In the genomic region with DNA sequence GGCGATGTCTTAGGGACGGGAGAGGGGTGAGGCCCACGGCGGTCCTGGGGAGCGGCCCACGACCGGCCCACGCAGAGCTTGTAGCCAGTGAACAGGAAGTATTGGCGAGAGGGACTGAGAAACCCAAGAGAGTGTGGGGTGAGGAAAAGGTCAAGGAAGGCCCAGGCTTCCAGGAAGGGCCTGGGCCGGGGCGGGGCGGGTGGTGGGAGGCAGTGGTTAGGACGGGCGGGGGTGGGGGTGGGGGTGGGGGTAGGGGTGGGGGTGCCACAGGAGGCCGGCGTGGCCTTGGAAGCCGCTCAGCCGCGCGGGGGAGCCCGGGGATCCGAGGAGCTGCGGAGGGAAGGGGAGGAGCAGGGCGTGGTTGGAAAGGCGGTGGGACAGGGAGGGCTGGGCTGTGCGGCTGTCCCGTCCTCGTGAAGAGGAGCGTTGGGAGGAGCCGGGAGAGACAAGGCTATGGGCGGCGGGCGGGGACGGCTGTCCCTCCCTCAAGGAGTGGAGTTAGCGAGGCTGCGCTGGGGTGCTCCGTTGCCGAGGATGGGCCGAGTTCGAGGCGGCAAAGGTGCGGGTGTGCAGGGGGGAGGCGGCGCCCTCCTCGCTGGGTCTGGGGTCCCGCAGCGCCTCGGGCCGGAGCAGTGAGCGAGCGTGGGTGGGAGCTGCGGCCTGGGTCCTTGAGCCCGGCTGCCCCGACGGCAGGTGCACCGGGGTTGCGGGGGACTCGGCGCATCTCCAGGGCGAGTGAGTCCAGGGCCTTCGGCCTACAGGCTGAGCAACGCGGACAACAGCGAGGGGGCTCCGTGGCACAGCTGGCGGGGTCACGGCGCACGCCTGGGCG, we compare ENCODE assay signal across 1 cellular context.
TF ChIP-seq lines count a peak whose summit lies in the region.

No MANE protein-coding gene starts in this region.

TF ChIP-seq in K562, 482 proteins besides CTCF, POLR2A, EP300 and RAD21 (continued from another document and continues in another):
- TF ChIP-seq, protein P1, sequence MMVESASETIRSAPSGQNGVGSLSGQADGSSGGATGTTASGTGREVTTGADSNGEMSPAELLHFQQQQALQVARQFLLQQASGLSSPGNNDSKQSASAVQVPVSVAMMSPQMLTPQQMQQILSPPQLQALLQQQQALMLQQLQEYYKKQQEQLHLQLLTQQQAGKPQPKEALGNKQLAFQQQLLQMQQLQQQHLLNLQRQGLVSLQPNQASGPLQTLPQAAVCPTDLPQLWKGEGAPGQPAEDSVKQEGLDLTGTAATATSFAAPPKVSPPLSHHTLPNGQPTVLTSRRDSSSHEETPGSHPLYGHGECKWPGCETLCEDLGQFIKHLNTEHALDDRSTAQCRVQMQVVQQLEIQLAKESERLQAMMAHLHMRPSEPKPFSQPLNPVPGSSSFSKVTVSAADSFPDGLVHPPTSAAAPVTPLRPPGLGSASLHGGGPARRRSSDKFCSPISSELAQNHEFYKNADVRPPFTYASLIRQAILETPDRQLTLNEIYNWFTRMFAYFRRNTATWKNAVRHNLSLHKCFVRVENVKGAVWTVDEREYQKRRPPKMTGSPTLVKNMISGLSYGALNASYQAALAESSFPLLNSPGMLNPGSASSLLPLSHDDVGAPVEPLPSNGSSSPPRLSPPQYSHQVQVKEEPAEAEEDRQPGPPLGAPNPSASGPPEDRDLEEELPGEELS (CRISPR knock-in tag; IDR thresholded peaks at IDR 0.05; ENCODE audit: borderline replicate concordance): no peak
- 0 out of 2 replicates have a peak, but pooled peaks have one; percentile 2 for TF ChIP-seq POLR2H (tag; IDR thresholded peaks at IDR 0.05; ENCODE audit: low read depth)
- TF ChIP-seq ZNF324 (CRISPR knock-in tag; IDR thresholded peaks at IDR 0.05): no peak
- TF ChIP-seq NCOA1 (IDR thresholded peaks at IDR 0.05; ENCODE audit: low read depth): no peak
- TF ChIP-seq, protein P2, sequence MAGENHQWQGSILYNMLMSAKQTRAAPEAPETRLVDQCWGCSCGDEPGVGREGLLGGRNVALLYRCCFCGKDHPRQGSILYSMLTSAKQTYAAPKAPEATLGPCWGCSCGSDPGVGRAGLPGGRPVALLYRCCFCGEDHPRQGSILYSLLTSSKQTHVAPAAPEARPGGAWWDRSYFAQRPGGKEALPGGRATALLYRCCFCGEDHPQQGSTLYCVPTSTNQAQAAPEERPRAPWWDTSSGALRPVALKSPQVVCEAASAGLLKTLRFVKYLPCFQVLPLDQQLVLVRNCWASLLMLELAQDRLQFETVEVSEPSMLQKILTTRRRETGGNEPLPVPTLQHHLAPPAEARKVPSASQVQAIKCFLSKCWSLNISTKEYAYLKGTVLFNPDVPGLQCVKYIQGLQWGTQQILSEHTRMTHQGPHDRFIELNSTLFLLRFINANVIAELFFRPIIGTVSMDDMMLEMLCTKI (IDR thresholded peaks at IDR 0.05; ENCODE audit: partially characterized antibody): no peak
- no peak for TF ChIP-seq ZNF146 (CRISPR knock-in tag; IDR thresholded peaks at IDR 0.05; ENCODE audit: unreplicated experiment)
- TF ChIP-seq, protein P3, sequence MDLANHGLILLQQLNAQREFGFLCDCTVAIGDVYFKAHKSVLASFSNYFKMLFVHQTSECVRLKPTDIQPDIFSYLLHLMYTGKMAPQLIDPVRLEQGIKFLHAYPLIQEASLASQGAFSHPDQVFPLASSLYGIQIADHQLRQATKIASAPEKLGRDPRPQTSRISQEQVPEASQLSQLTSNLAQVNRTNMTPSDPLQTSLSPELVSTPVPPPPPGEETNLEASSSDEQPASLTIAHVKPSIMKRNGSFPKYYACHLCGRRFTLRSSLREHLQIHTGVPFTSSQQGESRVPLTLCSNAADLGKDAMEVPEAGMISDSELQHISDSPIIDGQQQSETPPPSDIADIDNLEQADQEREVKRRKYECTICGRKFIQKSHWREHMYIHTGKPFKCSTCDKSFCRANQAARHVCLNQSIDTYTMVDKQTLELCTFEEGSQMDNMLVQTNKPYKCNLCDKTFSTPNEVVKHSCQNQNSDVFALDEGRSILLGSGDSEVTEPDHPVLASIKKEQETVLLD (IDR thresholded peaks at IDR 0.05): no peak; the same call in 1 of the 2 replicates
- 0 out of 2 replicates have a peak, but pooled peaks have one; percentile 18 for TF ChIP-seq GABPA (tag; conservative IDR thresholded peaks at IDR 0.05; ENCODE audit: low read depth)
- TF ChIP-seq, protein P4, sequence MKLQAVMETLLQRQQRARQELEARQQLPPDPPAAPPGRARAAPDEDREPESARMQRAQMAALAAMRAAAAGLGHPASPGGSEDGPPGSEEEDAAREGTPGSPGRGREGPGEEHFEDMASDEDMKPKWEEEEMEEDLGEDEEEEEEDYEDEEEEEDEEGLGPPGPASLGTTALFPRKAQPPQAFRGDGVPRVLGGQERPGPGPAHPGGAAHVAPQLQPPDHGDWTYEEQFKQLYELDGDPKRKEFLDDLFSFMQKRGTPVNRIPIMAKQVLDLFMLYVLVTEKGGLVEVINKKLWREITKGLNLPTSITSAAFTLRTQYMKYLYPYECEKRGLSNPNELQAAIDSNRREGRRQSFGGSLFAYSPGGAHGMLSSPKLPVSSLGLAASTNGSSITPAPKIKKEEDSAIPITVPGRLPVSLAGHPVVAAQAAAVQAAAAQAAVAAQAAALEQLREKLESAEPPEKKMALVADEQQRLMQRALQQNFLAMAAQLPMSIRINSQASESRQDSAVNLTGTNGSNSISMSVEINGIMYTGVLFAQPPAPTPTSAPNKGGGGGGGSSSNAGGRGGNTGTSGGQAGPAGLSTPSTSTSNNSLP (IDR thresholded peaks at IDR 0.05; ENCODE audit: borderline replicate concordance, low read depth, low read length): no peak
- no peak for TF ChIP-seq HOXB6 (CRISPR knock-in tag; IDR thresholded peaks at IDR 0.05; ENCODE audit: borderline replicate concordance)
- TF ChIP-seq BACH1 (tag; IDR thresholded peaks at IDR 0.05): no peak
- TF ChIP-seq FIP1L1 (IDR thresholded peaks at IDR 0.05; ENCODE audit: low read depth, low read length, poor library complexity, severe bottlenecking): no peak
- no peak for TF ChIP-seq STAT5B (CRISPR knock-in tag; IDR thresholded peaks at IDR 0.05)
- no peak; the same call in 1 of the 2 replicates for TF ChIP-seq ETV1 (tag; conservative IDR thresholded peaks at IDR 0.05; ENCODE audit: low read depth)
- TF ChIP-seq PRPF4 (IDR thresholded peaks at IDR 0.05; ENCODE audit: insufficient read depth, low read depth, low read length, poor library complexity, severe bottlenecking): no peak
- no peak for TF ChIP-seq KLF16 (IDR thresholded peaks at IDR 0.05)
- no peak for TF ChIP-seq ZBTB17 (CRISPR knock-in tag; IDR thresholded peaks at IDR 0.05)
- TF ChIP-seq CCAR2 (IDR thresholded peaks at IDR 0.05; ENCODE audit: low read depth, low read length): no peak
- TF ChIP-seq, protein P5, sequence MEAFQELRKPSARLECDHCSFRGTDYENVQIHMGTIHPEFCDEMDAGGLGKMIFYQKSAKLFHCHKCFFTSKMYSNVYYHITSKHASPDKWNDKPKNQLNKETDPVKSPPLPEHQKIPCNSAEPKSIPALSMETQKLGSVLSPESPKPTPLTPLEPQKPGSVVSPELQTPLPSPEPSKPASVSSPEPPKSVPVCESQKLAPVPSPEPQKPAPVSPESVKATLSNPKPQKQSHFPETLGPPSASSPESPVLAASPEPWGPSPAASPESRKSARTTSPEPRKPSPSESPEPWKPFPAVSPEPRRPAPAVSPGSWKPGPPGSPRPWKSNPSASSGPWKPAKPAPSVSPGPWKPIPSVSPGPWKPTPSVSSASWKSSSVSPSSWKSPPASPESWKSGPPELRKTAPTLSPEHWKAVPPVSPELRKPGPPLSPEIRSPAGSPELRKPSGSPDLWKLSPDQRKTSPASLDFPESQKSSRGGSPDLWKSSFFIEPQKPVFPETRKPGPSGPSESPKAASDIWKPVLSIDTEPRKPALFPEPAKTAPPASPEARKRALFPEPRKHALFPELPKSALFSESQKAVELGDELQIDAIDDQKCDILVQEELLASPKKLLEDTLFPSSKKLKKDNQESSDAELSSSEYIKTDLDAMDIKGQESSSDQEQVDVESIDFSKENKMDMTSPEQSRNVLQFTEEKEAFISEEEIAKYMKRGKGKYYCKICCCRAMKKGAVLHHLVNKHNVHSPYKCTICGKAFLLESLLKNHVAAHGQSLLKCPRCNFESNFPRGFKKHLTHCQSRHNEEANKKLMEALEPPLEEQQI (IDR thresholded peaks at IDR 0.05): no peak
- TF ChIP-seq RBM17 (IDR thresholded peaks at IDR 0.05; ENCODE audit: borderline replicate concordance, low read depth, low read length): no peak
- no peak for TF ChIP-seq HCFC1 (IDR thresholded peaks at IDR 0.05; ENCODE audit: low read depth, low read length)
- no peak for TF ChIP-seq NFIC (IDR thresholded peaks at IDR 0.05)
- TF ChIP-seq, protein P6, sequence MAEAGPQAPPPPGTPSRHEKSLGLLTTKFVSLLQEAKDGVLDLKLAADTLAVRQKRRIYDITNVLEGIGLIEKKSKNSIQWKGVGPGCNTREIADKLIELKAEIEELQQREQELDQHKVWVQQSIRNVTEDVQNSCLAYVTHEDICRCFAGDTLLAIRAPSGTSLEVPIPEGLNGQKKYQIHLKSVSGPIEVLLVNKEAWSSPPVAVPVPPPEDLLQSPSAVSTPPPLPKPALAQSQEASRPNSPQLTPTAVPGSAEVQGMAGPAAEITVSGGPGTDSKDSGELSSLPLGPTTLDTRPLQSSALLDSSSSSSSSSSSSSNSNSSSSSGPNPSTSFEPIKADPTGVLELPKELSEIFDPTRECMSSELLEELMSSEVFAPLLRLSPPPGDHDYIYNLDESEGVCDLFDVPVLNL (CRISPR knock-in tag; IDR thresholded peaks at IDR 0.05; ENCODE audit: low read depth): no peak
- TF ChIP-seq, protein P7, sequence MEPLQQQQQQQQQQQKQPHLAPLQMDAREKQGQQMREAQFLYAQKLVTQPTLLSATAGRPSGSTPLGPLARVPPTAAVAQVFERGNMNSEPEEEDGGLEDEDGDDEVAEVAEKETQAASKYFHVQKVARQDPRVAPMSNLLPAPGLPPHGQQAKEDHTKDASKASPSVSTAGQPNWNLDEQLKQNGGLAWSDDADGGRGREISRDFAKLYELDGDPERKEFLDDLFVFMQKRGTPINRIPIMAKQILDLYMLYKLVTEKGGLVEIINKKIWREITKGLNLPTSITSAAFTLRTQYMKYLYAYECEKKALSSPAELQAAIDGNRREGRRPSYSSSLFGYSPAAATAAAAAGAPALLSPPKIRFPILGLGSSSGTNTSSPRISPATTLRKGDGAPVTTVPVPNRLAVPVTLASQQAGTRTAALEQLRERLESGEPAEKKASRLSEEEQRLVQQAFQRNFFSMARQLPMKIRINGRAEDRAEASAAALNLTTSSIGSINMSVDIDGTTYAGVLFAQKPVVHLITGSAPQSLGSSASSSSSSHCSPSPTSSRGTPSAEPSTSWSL (CRISPR knock-in tag; IDR thresholded peaks at IDR 0.05; ENCODE audit: borderline replicate concordance): no peak
- TF ChIP-seq ZNF75A (CRISPR knock-in tag; IDR thresholded peaks at IDR 0.05): no peak
- peak; percentile 64; the same call in 1 of the 2 replicates for TF ChIP-seq SAFB (IDR thresholded peaks at IDR 0.05; ENCODE audit: borderline replicate concordance, low read depth, low read length)
- TF ChIP-seq SAP30 (IDR thresholded peaks at IDR 0.05; ENCODE audit: borderline replicate concordance, insufficient read depth, low read depth, low read length, poor library complexity, severe bottlenecking): no peak
- TF ChIP-seq MYC (IDR thresholded peaks at IDR 0.05; ENCODE audit: low read depth, low read length): 0 out of 2 replicates have a peak, but pooled peaks have one; percentile 18
- TF ChIP-seq MYC (CRISPR knock-in tag; IDR thresholded peaks at IDR 0.05; ENCODE audit: borderline replicate concordance, low read depth): no peak
- no peak for TF ChIP-seq NFXL1 (CRISPR knock-in tag; IDR thresholded peaks at IDR 0.05)
- TF ChIP-seq, protein P8, sequence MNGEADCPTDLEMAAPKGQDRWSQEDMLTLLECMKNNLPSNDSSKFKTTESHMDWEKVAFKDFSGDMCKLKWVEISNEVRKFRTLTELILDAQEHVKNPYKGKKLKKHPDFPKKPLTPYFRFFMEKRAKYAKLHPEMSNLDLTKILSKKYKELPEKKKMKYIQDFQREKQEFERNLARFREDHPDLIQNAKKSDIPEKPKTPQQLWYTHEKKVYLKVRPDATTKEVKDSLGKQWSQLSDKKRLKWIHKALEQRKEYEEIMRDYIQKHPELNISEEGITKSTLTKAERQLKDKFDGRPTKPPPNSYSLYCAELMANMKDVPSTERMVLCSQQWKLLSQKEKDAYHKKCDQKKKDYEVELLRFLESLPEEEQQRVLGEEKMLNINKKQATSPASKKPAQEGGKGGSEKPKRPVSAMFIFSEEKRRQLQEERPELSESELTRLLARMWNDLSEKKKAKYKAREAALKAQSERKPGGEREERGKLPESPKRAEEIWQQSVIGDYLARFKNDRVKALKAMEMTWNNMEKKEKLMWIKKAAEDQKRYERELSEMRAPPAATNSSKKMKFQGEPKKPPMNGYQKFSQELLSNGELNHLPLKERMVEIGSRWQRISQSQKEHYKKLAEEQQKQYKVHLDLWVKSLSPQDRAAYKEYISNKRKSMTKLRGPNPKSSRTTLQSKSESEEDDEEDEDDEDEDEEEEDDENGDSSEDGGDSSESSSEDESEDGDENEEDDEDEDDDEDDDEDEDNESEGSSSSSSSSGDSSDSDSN (IDR thresholded peaks at IDR 0.05; ENCODE audit: borderline replicate concordance in 1 of 2, low read depth in 2 of 2, low read length in 2 of 2): no peak
- no peak for TF ChIP-seq SMARCC2 (IDR thresholded peaks at IDR 0.05; ENCODE audit: low read depth)
- TF ChIP-seq ZNF41 (CRISPR knock-in tag; conservative IDR thresholded peaks at IDR 0.05): no peak
- TF ChIP-seq ZC3H11A (IDR thresholded peaks at IDR 0.05; ENCODE audit: low read depth, low read length): no peak
- no peak for TF ChIP-seq ZNF274 (IDR thresholded peaks at IDR 0.05; ENCODE audit: borderline replicate concordance, low read depth, low read length)
- no peak for TF ChIP-seq HDAC8 (tag; IDR thresholded peaks at IDR 0.05)
- TF ChIP-seq CBFA2T3 (IDR thresholded peaks at IDR 0.05): no peak
- TF ChIP-seq, protein P9, sequence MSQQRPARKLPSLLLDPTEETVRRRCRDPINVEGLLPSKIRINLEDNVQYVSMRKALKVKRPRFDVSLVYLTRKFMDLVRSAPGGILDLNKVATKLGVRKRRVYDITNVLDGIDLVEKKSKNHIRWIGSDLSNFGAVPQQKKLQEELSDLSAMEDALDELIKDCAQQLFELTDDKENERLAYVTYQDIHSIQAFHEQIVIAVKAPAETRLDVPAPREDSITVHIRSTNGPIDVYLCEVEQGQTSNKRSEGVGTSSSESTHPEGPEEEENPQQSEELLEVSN (IDR thresholded peaks at IDR 0.05; ENCODE audit: borderline replicate concordance in 1 of 2, extremely low read depth in 1 of 2, insufficient read depth in 1 of 2, insufficient read length in 1 of 2, low read depth in 1 of 2, low read length in 1 of 2, poor library complexity in 1 of 2, severe bottlenecking in 1 of 2): no peak
- TF ChIP-seq ZNF551 (CRISPR knock-in tag; IDR thresholded peaks at IDR 0.05): no peak
